ENCODE assay signal across 35 cellular contexts in genomic region chr14:44215660-44216059, GRCh38.
"Had no signal": no experiment of that assay in that cellular context is flagged by ENCODE, and none has a peak within 500 bp of the region (broad histone marks: within the 10 kb centered on the region; RNA-seq: fewer than 3 reads in every experiment).

No MANE protein-coding gene starts in this region.

- H3K4me1 Mint-ChIP-seq: activated CD4-positive, alpha-beta memory T cell treated with anti-CD3 and anti-CD28 coated beads, Interleukin-2, amount 10 ng/mL, durations not matched to agents 7 days and 5 days; activated CD4-positive, alpha-beta T cell treated with anti-CD3 and anti-CD28 coated beads for 36 hours; activated CD4-positive, alpha-beta T cell treated with anti-CD3 and anti-CD28 coated beads, Interleukin-2, amount 10 ng/mL, durations not matched to agents 7 days and 5 days; activated CD8-positive, alpha-beta memory T cell treated with anti-CD3 and anti-CD28 coated beads, Interleukin-2, amount 10 ng/mL, durations not matched to agents 7 days and 5 days; activated naive CD4-positive, alpha-beta T cell treated with anti-CD3 and anti-CD28 coated beads, Interleukin-2, amount 10 ng/mL, durations not matched to agents 7 days and 5 days; activated naive CD4-positive, alpha-beta T cell treated with anti-CD3 and anti-CD28 coated beads, Interleukin-2, amount 50 U/mL, for 24 hours; activated naive CD8-positive, alpha-beta T cell treated with anti-CD3 and anti-CD28 coated beads, Interleukin-2, amount 10 ng/mL, durations not matched to agents 7 days and 5 days; activated naive CD8-positive, alpha-beta T cell treated with anti-CD3 and anti-CD28 coated beads, Interleukin-2, amount 50 U/mL, for 24 hours; brain; central memory CD8-positive, alpha-beta T cell had no signal

- FAIRE-seq: bronchial epithelial cell had no signal

- H3K27me3 Mint-ChIP-seq: activated CD4-positive, alpha-beta memory T cell treated with anti-CD3 and anti-CD28 coated beads, Interleukin-2, amount 10 ng/mL, durations not matched to agents 7 days and 5 days; activated CD4-positive, alpha-beta T cell treated with anti-CD3 and anti-CD28 coated beads for 36 hours; activated CD4-positive, alpha-beta T cell treated with anti-CD3 and anti-CD28 coated beads, Interleukin-2, amount 10 ng/mL, durations not matched to agents 7 days and 5 days; activated CD8-positive, alpha-beta memory T cell treated with anti-CD3 and anti-CD28 coated beads, Interleukin-2, amount 10 ng/mL, durations not matched to agents 7 days and 5 days; activated naive CD4-positive, alpha-beta T cell treated with anti-CD3 and anti-CD28 coated beads, Interleukin-2, amount 10 ng/mL, durations not matched to agents 7 days and 5 days; activated naive CD4-positive, alpha-beta T cell treated with anti-CD3 and anti-CD28 coated beads, Interleukin-2, amount 50 U/mL, for 24 hours; activated naive CD8-positive, alpha-beta T cell; activated naive CD8-positive, alpha-beta T cell treated with anti-CD3 and anti-CD28 coated beads, Interleukin-2, amount 10 ng/mL, durations not matched to agents 7 days and 5 days; activated naive CD8-positive, alpha-beta T cell treated with anti-CD3 and anti-CD28 coated beads, Interleukin-2, amount 50 U/mL, for 24 hours; activated T-cell treated with anti-CD3 and anti-CD28 coated beads, Interleukin-2, amount 50 U/mL, for 24 hours; brain; central memory CD8-positive, alpha-beta T cell had no signal

- H3K27ac Mint-ChIP-seq: activated CD4-positive, alpha-beta memory T cell treated with anti-CD3 and anti-CD28 coated beads, Interleukin-2, amount 10 ng/mL, durations not matched to agents 7 days and 5 days; activated CD4-positive, alpha-beta T cell treated with anti-CD3 and anti-CD28 coated beads for 36 hours; activated CD4-positive, alpha-beta T cell treated with anti-CD3 and anti-CD28 coated beads, Interleukin-2, amount 10 ng/mL, durations not matched to agents 7 days and 5 days; activated CD8-positive, alpha-beta memory T cell treated with anti-CD3 and anti-CD28 coated beads, Interleukin-2, amount 10 ng/mL, durations not matched to agents 7 days and 5 days; activated CD8-positive, alpha-beta T cell treated with anti-CD3 and anti-CD28 coated beads, Interleukin-2, amount 10 ng/mL, durations not matched to agents 7 days and 5 days; activated naive CD4-positive, alpha-beta T cell treated with anti-CD3 and anti-CD28 coated beads, Interleukin-2, amount 10 ng/mL, durations not matched to agents 7 days and 5 days; activated naive CD4-positive, alpha-beta T cell treated with anti-CD3 and anti-CD28 coated beads, Interleukin-2, amount 50 U/mL, for 24 hours; activated naive CD8-positive, alpha-beta T cell; activated naive CD8-positive, alpha-beta T cell treated with anti-CD3 and anti-CD28 coated beads, Interleukin-2, amount 10 ng/mL, durations not matched to agents 7 days and 5 days; activated naive CD8-positive, alpha-beta T cell treated with anti-CD3 and anti-CD28 coated beads, Interleukin-2, amount 50 U/mL, for 24 hours; activated T-cell treated with anti-CD3 and anti-CD28 coated beads, Interleukin-2, amount 50 U/mL, for 24 hours; activated T-helper 2 cell treated with anti-CD3 and anti-CD28 coated beads, Interferon-gamma antibody, Interleukin-2, Interleukin-4, amounts not matched to agents 10 μg/mL and 5 μg/mL and 100 μg/mL, durations not matched to agents 14 hours and 24 hours and 36 hours; brain; T-helper 1 cell treated with Interleukin-12 subunit alpha and Interleukin-12 subunit beta and Interleukin-4 antibody, amounts not matched to agents 30 μg/mL and 1 μg/mL, for 36 hours; T-helper 2 cell treated with Interferon-gamma antibody and Interleukin-4, amounts not matched to agents 5 μg/mL and 100 μg/mL, for 36 hours had no signal

- DNase-seq: activated CD4-positive, alpha-beta memory T cell treated with anti-CD3 and anti-CD28 coated beads, Interleukin-2, amount 10 ng/mL, durations not matched to agents 7 days and 5 days; activated CD4-positive, alpha-beta T cell treated with anti-CD3 and anti-CD28 coated beads for 1 hour; activated CD4-positive, alpha-beta T cell treated with anti-CD3 and anti-CD28 coated beads for 36 hours; activated CD4-positive, alpha-beta T cell treated with anti-CD3 and anti-CD28 coated beads for 48 hours; activated CD4-positive, alpha-beta T cell treated with anti-CD3 and anti-CD28 coated beads, Interleukin-2, amount 10 ng/mL, durations not matched to agents 7 days and 5 days; activated CD4-positive, alpha-beta T cell treated with anti-CD3 and anti-CD28 coated beads, Interleukin-2, amount 50 U/mL, for 48 hours; activated CD4-positive, CD25-positive, alpha-beta regulatory T cell; activated CD8-positive, alpha-beta memory T cell treated with anti-CD3 and anti-CD28 coated beads for 24 hours; activated CD8-positive, alpha-beta memory T cell treated with anti-CD3 and anti-CD28 coated beads, Interleukin-2, amount 10 ng/mL, durations not matched to agents 7 days and 5 days; activated CD8-positive, alpha-beta memory T cell treated with anti-CD3 and anti-CD28 coated beads, Interleukin-2, amount 50 U/mL, for 48 hours; activated CD8-positive, alpha-beta T cell treated with anti-CD3 and anti-CD28 coated beads, Interleukin-2, amount 10 ng/mL, durations not matched to agents 7 days and 5 days; activated effector memory CD4-positive, alpha-beta T cell treated with Interleukin-2 at 50 U/mL for 16 hours; activated gamma-delta T cell; activated naive CD4-positive, alpha-beta T cell treated with anti-CD3 and anti-CD28 coated beads, Interleukin-2, amount 10 ng/mL, durations not matched to agents 7 days and 5 days; activated naive CD4-positive, alpha-beta T cell treated with Interleukin-2 at 50 U/mL for 16 hours; activated naive CD8-positive, alpha-beta T cell treated with anti-CD3 and anti-CD28 coated beads, Interleukin-2, amount 10 ng/mL, durations not matched to agents 7 days and 5 days; activated naive CD8-positive, alpha-beta T cell treated with anti-CD3 and anti-CD28 coated beads, Interleukin-2, amount 50 U/mL, for 24 hours; activated T-cell treated with anti-CD3 and anti-CD28 coated beads, Interleukin-2, amount 50 U/mL, for 24 hours; activated T-cell treated with anti-CD3 and anti-CD28 coated beads, Interleukin-2, amount 50 U/mL, for 48 hours; amygdala; anterior cingulate cortex; caudate nucleus; cerebellar nuclear complex; T-helper 1 cell; T-helper 2 cell; T-helper 9 cell had no signal

- H3K4me3 Mint-ChIP-seq: activated CD4-positive, alpha-beta memory T cell treated with anti-CD3 and anti-CD28 coated beads, Interleukin-2, amount 10 ng/mL, durations not matched to agents 7 days and 5 days; activated CD4-positive, alpha-beta T cell treated with anti-CD3 and anti-CD28 coated beads for 36 hours; activated CD4-positive, alpha-beta T cell treated with anti-CD3 and anti-CD28 coated beads, Interleukin-2, amount 10 ng/mL, durations not matched to agents 7 days and 5 days; activated CD8-positive, alpha-beta memory T cell treated with anti-CD3 and anti-CD28 coated beads, Interleukin-2, amount 10 ng/mL, durations not matched to agents 7 days and 5 days; activated CD8-positive, alpha-beta T cell treated with anti-CD3 and anti-CD28 coated beads, Interleukin-2, amount 10 ng/mL, durations not matched to agents 7 days and 5 days; activated naive CD4-positive, alpha-beta T cell treated with anti-CD3 and anti-CD28 coated beads, Interleukin-2, amount 10 ng/mL, durations not matched to agents 7 days and 5 days; activated naive CD4-positive, alpha-beta T cell treated with anti-CD3 and anti-CD28 coated beads, Interleukin-2, amount 50 U/mL, for 24 hours; activated naive CD8-positive, alpha-beta T cell; activated naive CD8-positive, alpha-beta T cell treated with anti-CD3 and anti-CD28 coated beads, Interleukin-2, amount 10 ng/mL, durations not matched to agents 7 days and 5 days; activated naive CD8-positive, alpha-beta T cell treated with anti-CD3 and anti-CD28 coated beads, Interleukin-2, amount 50 U/mL, for 24 hours; activated T-cell treated with anti-CD3 and anti-CD28 coated beads, Interleukin-2, amount 50 U/mL, for 24 hours; brain; central memory CD8-positive, alpha-beta T cell; T-helper 1 cell treated with Interleukin-12 subunit alpha and Interleukin-12 subunit beta and Interleukin-4 antibody, amounts not matched to agents 30 μg/mL and 1 μg/mL, for 36 hours; T-helper 2 cell treated with Interferon-gamma antibody and Interleukin-4, amounts not matched to agents 5 μg/mL and 100 μg/mL, for 36 hours had no signal

- H3K36me3 Mint-ChIP-seq: activated CD8-positive, alpha-beta memory T cell treated with anti-CD3 and anti-CD28 coated beads, Interleukin-2, amount 10 ng/mL, durations not matched to agents 7 days and 5 days; activated naive CD4-positive, alpha-beta T cell treated with anti-CD3 and anti-CD28 coated beads, Interleukin-2, amount 10 ng/mL, durations not matched to agents 7 days and 5 days; activated naive CD4-positive, alpha-beta T cell treated with anti-CD3 and anti-CD28 coated beads, Interleukin-2, amount 50 U/mL, for 24 hours; activated naive CD8-positive, alpha-beta T cell; activated naive CD8-positive, alpha-beta T cell treated with anti-CD3 and anti-CD28 coated beads, Interleukin-2, amount 10 ng/mL, durations not matched to agents 7 days and 5 days; brain had no signal

- ATAC-seq: activated CD4-positive, alpha-beta T cell treated with anti-CD3 and anti-CD28 coated beads for 36 hours; activated CD4-positive, CD25-positive, alpha-beta regulatory T cell treated with anti-CD3 and anti-CD28 coated beads, Interleukin-2, amount 50 U/mL, for 24 hours; activated CD8-positive, alpha-beta memory T cell treated with anti-CD3 and anti-CD28 coated beads, Interleukin-2, amount 10 ng/mL, durations not matched to agents 7 days and 5 days; activated CD8-positive, alpha-beta T cell treated with anti-CD3 and anti-CD28 coated beads, Interleukin-2, amount 10 ng/mL, durations not matched to agents 7 days and 5 days; activated naive CD8-positive, alpha-beta T cell treated with anti-CD3 and anti-CD28 coated beads, Interleukin-2, amount 50 U/mL, for 24 hours had no signal
